Comparison of ENCODE assay signal across 26 cellular contexts in genomic region chr1:160093069-160093395, GRCh38. TPM values are rescaled to one million over a fixed set of nuclear protein-coding genes. Genes with fewer than 3 reads are reported as not detected.
DNase-seq lines count a peak whose midpoint lies in the region; ATAC-seq and TF ChIP-seq lines count a peak whose summit lies in the region.
"Had no signal": no experiment of that assay in that cellular context is flagged by ENCODE, and none has a peak within 500 bp of the region (broad histone marks: within the 10 kb centered on the region; RNA-seq: fewer than 3 reads in every experiment).

No MANE protein-coding gene starts in this region.

- WGBS in lower leg skin, 2 donors = 78 to 80% methylated on average over 8 to 9 of the region's 9 CpGs

- no peak for TF ChIP-seq CTCF in lower leg skin (IDR thresholded peaks at IDR 0.05)
- TF ChIP-seq CTCF in glutamatergic neuron (IDR thresholded peaks at IDR 0.05; ENCODE audit: partially characterized antibody, unreplicated experiment) = no peak

- no peak for ATAC-seq in activated T-cell treated with anti-CD3 and anti-CD28 coated beads, Interleukin-2, amount 50 U/mL, for 72 hours (replicated peaks in 1 of 2)
- ATAC-seq: HCT116 had no signal

- H3K36me3 Mint-ChIP-seq in activated T-cell treated with anti-CD3 and anti-CD28 coated beads, Interleukin-2, amount 50 U/mL, for 24 hours (ENCODE audit: low read depth) = peaks cover 73% of the 10 kb centered on the region
- H3K36me3 Mint-ChIP-seq in activated T-cell treated with anti-CD3 and anti-CD28 coated beads, Interleukin-2, amount 50 U/mL, for 72 hours (ENCODE audit: insufficient read depth in 2 of 2) = peaks cover 2% of the 10 kb centered on the region in 2 donors
- H3K36me3 Mint-ChIP-seq in glutamatergic neuron (ENCODE audit: unreplicated experiment) = no peaks in the 10 kb centered on the region

- H3K27me3 ChIP-seq in layer of hippocampus (ENCODE audit: control insufficient read depth, insufficient read depth, low read length) = no peaks in the 10 kb centered on the region
- H3K27me3 ChIP-seq: BE2C had no signal

- TF ChIP-seq POLR2A in lower leg skin (IDR thresholded peaks at IDR 0.05) = no peak

- no peaks in the 10 kb centered on the region for H3K27me3 Mint-ChIP-seq in activated T-cell treated with anti-CD3 and anti-CD28 coated beads, Interleukin-2, amount 50 U/mL, for 24 hours
- H3K27me3 Mint-ChIP-seq in activated T-cell treated with anti-CD3 and anti-CD28 coated beads, Interleukin-2, amount 50 U/mL, for 72 hours (ENCODE audit: low read depth) = no peaks in the 10 kb centered on the region
- peaks cover 11% of the 10 kb centered on the region for H3K27me3 Mint-ChIP-seq in glutamatergic neuron (ENCODE audit: unreplicated experiment)
- H3K27me3 Mint-ChIP-seq: CD8-positive, alpha-beta memory T cell had no signal

- H3K4me1 Mint-ChIP-seq in activated T-cell treated with anti-CD3 and anti-CD28 coated beads, Interleukin-2, amount 50 U/mL, for 24 hours (ENCODE audit: low read depth) = peaks cover 42% of the 10 kb centered on the region
- H3K4me1 Mint-ChIP-seq in activated T-cell treated with anti-CD3 and anti-CD28 coated beads, Interleukin-2, amount 50 U/mL, for 72 hours (ENCODE audit: low read depth) = peaks cover 22% of the 10 kb centered on the region
- peaks cover 15% of the 10 kb centered on the region for H3K4me1 Mint-ChIP-seq in glutamatergic neuron (ENCODE audit: low read depth, unreplicated experiment)

- peak overlapping the region; percentile 96 for H3K27ac ChIP-seq in angular gyrus (ENCODE audit: low read depth, low read length)
- peak overlapping the region; percentile 82 for H3K27ac ChIP-seq in layer of hippocampus (ENCODE audit: low read depth, low read length)
- H3K27ac ChIP-seq: RWPE1 had no signal

- no peaks in the 10 kb centered on the region for H3K9me3 Mint-ChIP-seq in activated T-cell treated with anti-CD3 and anti-CD28 coated beads, Interleukin-2, amount 50 U/mL, for 24 hours
- H3K9me3 Mint-ChIP-seq in activated T-cell treated with anti-CD3 and anti-CD28 coated beads, Interleukin-2, amount 50 U/mL, for 72 hours = no peaks in the 10 kb centered on the region
- H3K9me3 Mint-ChIP-seq in glutamatergic neuron (ENCODE audit: unreplicated experiment) = peaks cover 12% of the 10 kb centered on the region
- H3K9me3 Mint-ChIP-seq: CD14-positive monocyte; CD8-positive, alpha-beta memory T cell had no signal

- H3K27ac Mint-ChIP-seq in activated T-cell treated with anti-CD3 and anti-CD28 coated beads, Interleukin-2, amount 50 U/mL, for 24 hours = peak overlapping the region; percentile 37
- no peak overlapping the region for H3K27ac Mint-ChIP-seq in activated T-cell treated with anti-CD3 and anti-CD28 coated beads, Interleukin-2, amount 50 U/mL, for 72 hours
- no peak overlapping the region for H3K27ac Mint-ChIP-seq in glutamatergic neuron (ENCODE audit: unreplicated experiment)
- H3K27ac Mint-ChIP-seq: CD14-positive monocyte had no signal

- no peak overlapping the region for H3K4me3 Mint-ChIP-seq in activated T-cell treated with anti-CD3 and anti-CD28 coated beads, Interleukin-2, amount 50 U/mL, for 24 hours
- H3K4me3 Mint-ChIP-seq in activated T-cell treated with anti-CD3 and anti-CD28 coated beads, Interleukin-2, amount 50 U/mL, for 72 hours = no peak overlapping the region
- H3K4me3 Mint-ChIP-seq in glutamatergic neuron (ENCODE audit: unreplicated experiment) = no peak overlapping the region
- H3K4me3 Mint-ChIP-seq: CD14-positive monocyte; CD8-positive, alpha-beta memory T cell had no signal

- intact Hi-C loops in lower leg skin (cut with DNase I; ENCODE audit: low total_unique reads) = no loop called here

- no peak overlapping the region for H3K4me3 ChIP-seq in lower leg skin (ENCODE audit: low read depth, poor library complexity, severe bottlenecking)

- DNase-seq in activated T-cell treated with anti-CD3 and anti-CD28 coated beads, Interleukin-2, amount 50 U/mL, for 24 hours = no peak
- DNase-seq in activated T-cell treated with anti-CD3 and anti-CD28 coated beads, Interleukin-2, amount 50 U/mL, for 72 hours = no peak
- no peak for DNase-seq in globus pallidus (ENCODE audit: low spot score)
- DNase-seq in lower leg skin (ENCODE audit: low spot score in 2 of 2) = no peak
- no peak for DNase-seq in glutamatergic neuron
- DNase-seq: 8988T, ACHN, BE2C, DMS79 treated with DMSO at 0.1 percent for 48 hours, NCI-H1048, NCI-H1417 treated with DMSO at 0.1 percent for 48 hours, NCI-H1694 treated with DMSO at 0.1 percent for 48 hours, NCI-H2081 treated with DMSO at 0.1 percent for 48 hours, NCI-H2171, NCI-H226, NCI-H510A, NCI-H69, SHP77 treated with DMSO at 0.1 percent for 48 hours had no signal

RNA-seq across cellular contexts. Expression of gene IGSF8, which starts 5.4 kb away (rescaled TPM):
- total RNA-seq in activated T-cell treated with anti-CD3 and anti-CD28 coated beads, Interleukin-2, amount 50 U/mL, for 72 hours = 10 to 100 TPM; 26.3 to 32.0 TPM
- total RNA-seq in lower leg skin = 10 to 100 TPM; 44.5 to 74.5 (median 54.9) TPM
- total RNA-seq in glutamatergic neuron (ENCODE audit: unreplicated experiment) = 45.9 TPM

RNA-seq across cellular contexts. Expression of gene KCNJ9, which starts 11.7 kb away (rescaled TPM):
- under 1 TPM in 1 of 2 donors, not detected in 1; 0.05 TPM for total RNA-seq in activated T-cell treated with anti-CD3 and anti-CD28 coated beads, Interleukin-2, amount 50 U/mL, for 72 hours
- total RNA-seq in lower leg skin (under 1 TPM in 1 of 4 donors, not detected in 3; 0.12 TPM), glutamatergic neuron (ENCODE audit: unreplicated experiment) (2.0 TPM)
- total RNA-seq: H4, HT-29 had no signal

RNA-seq across cellular contexts. Expression of gene ATP1A2, which starts 22.5 kb away (rescaled TPM):
- not detected for total RNA-seq in activated T-cell treated with anti-CD3 and anti-CD28 coated beads, Interleukin-2, amount 50 U/mL, for 72 hours
- total RNA-seq in lower leg skin (1 to 10 TPM; 1.1 to 5.8 (median 5.0) TPM), glutamatergic neuron (ENCODE audit: unreplicated experiment) (not detected)
- total RNA-seq: CD8-positive, alpha-beta memory T cell; H4; HT-29 had no signal

RNA-seq across cellular contexts. Expression of gene KCNJ10, which starts 23.1 kb away (rescaled TPM):
- under 1 TPM; 0.37 to 0.65 TPM for total RNA-seq in activated T-cell treated with anti-CD3 and anti-CD28 coated beads, Interleukin-2, amount 50 U/mL, for 72 hours
- total RNA-seq in lower leg skin (not detected), glutamatergic neuron (ENCODE audit: unreplicated experiment) (not detected)
- total RNA-seq: H4, HT-29 had no signal

RNA-seq across cellular contexts. Expression of gene ATP1A4, which starts 58.4 kb away (rescaled TPM):
- not detected for total RNA-seq in activated T-cell treated with anti-CD3 and anti-CD28 coated beads, Interleukin-2, amount 50 U/mL, for 72 hours
- total RNA-seq in lower leg skin = under 1 TPM in 1 of 4 donors, not detected in 3; 0.32 TPM
- not detected for total RNA-seq in glutamatergic neuron (ENCODE audit: unreplicated experiment)
- total RNA-seq: CD8-positive, alpha-beta memory T cell; H4; HT-29 had no signal
